1 cellular context compared by ENCODE assay signal in genomic region chr10:33122014-33122788, GRCh38.
TF ChIP-seq lines count a peak whose summit lies in the region.

No MANE protein-coding gene starts in this region.

TF ChIP-seq in SK-N-SH treated with all-trans-retinoic acid at 6 μM for 48 hours, 23 proteins besides CTCF, POLR2A, EP300 and RAD21 (continued from another document):
- TF ChIP-seq ZFP3 (CRISPR knock-in tag; IDR thresholded peaks at IDR 0.05) = no peak
